Comparison of ENCODE assay signal across 1 cellular context in the genomic region with DNA sequence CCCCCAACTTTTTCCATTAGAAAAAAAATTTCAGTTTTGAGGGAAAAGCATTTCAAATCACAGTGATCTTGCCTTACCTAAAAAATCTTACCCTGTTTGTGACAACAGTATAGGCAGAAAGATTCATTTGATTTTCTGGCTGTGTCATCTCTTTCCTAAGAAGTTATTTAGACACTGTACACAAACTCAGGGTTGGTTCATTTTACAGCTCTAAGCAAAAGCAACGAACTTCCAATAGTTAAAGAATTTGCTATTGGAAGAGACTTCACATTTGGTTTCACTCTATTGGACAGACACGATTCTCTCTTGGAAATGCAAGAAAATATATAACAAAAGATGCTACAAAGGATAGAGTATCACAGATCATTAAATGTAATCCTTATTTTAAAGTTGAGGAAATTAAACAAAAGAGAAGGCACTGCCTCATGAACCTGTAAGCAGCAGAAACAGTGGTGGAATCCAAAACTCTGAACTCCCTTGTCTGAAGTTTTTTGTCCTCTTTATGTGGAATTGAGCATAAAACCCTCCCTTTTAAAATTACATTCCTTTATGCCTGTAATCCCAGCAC.
A peak's percentile ranks its signal among the peaks of the same experiment; 100 is the strongest.
TF ChIP-seq lines count a peak whose summit lies in the region.

No MANE protein-coding gene starts in this region.

TF ChIP-seq in K562, 482 proteins besides CTCF, POLR2A, EP300 and RAD21:
- 0 out of 2 replicates have a peak, but pooled peaks have one; percentile 30 for TF ChIP-seq NFE2 (IDR thresholded peaks at IDR 0.05; ENCODE audit: low read depth)
- no peak for TF ChIP-seq NEUROD1 (IDR thresholded peaks at IDR 0.05; ENCODE audit: borderline replicate concordance, low read depth, low read length, partially characterized antibody)
- no peak for TF ChIP-seq ZNF431 (CRISPR knock-in tag; IDR thresholded peaks at IDR 0.05)
- TF ChIP-seq PHTF2 (CRISPR knock-in tag; IDR thresholded peaks at IDR 0.05), result no peak
- TF ChIP-seq ZNF184 (CRISPR knock-in tag; IDR thresholded peaks at IDR 0.05), result no peak
- TF ChIP-seq MEIS2 (IDR thresholded peaks at IDR 0.05; ENCODE audit: partially characterized antibody), result peak; percentile 37
- no peak for TF ChIP-seq HMG20A (CRISPR knock-in tag; conservative IDR thresholded peaks at IDR 0.05)
- TF ChIP-seq ZNF23 (CRISPR knock-in tag; IDR thresholded peaks at IDR 0.05), result no peak
- TF ChIP-seq HIVEP1 (CRISPR knock-in tag; IDR thresholded peaks at IDR 0.05), result no peak
